ENCODE assay signal across 18 cellular contexts in genomic region chr5:31192442-31192841, GRCh38. TPM values are rescaled to one million over a fixed set of nuclear protein-coding genes. Genes with fewer than 3 reads are reported as not detected.
"Had no signal": no experiment of that assay in that cellular context is flagged by ENCODE, and none has a peak within 500 bp of the region (broad histone marks: within the 10 kb centered on the region; RNA-seq: fewer than 3 reads in every experiment).

No MANE protein-coding gene starts in this region.

- ATAC-seq: activated naive CD4-positive, alpha-beta T cell treated with anti-CD3 and anti-CD28 coated beads, Interleukin-2, amount 50 U/mL, for 72 hours; activated T-cell treated with anti-CD3 and anti-CD28 coated beads, Interleukin-2, amount 50 U/mL, for 72 hours; left lobe of liver; stimulated activated memory B cell treated with anti-CD40 and anti-IgM and Interleukin-4, amounts not matched to agents 10 μg/mL and 1 μg/mL and 100 μg/mL, for 72 hours had no signal

- H3K4me1 ChIP-seq: uterus had no signal

- H3K27me3 ChIP-seq: tibial artery had no signal

- H3K4me1 Mint-ChIP-seq: activated CD4-positive, alpha-beta T cell treated with anti-CD3 and anti-CD28 coated beads, Interleukin-2, amount 10 ng/mL, durations not matched to agents 24 days and 14 days had no signal

- H3K36me3 Mint-ChIP-seq: stimulated activated memory B cell treated with anti-CD40 and anti-IgM and Interleukin-4, amounts not matched to agents 10 μg/mL and 1 μg/mL and 100 μg/mL, for 72 hours had no signal

- H3K36me3 ChIP-seq: colonic mucosa, tibial artery, uterus had no signal

- DNase-seq: activated CD4-positive, alpha-beta T cell treated with anti-CD3 and anti-CD28 coated beads, Interleukin-2, amount 10 ng/mL, durations not matched to agents 24 days and 14 days; activated CD4-positive, CD25-positive, alpha-beta regulatory T cell; activated CD8-positive, alpha-beta memory T cell treated with anti-CD3 and anti-CD28 coated beads, Interleukin-2, amount 50 U/mL, for 48 hours; activated gamma-delta T cell; activated T-cell treated with anti-CD3 and anti-CD28 coated beads, Interleukin-2, amount 50 U/mL, for 72 hours; central memory CD4-positive, alpha-beta T cell; colonic mucosa; effector CD8-positive, alpha-beta T cell; naive B cell; nucleus accumbens; stimulated activated CD4-positive, alpha-beta T cell treated with anti-CD3 and anti-CD28 coated beads, Interleukin-2, amount 100 ng/mL, for 48 hours; T-helper 2 cell; tibial artery; uterus had no signal

- H3K27ac ChIP-seq: colonic mucosa, uterus had no signal

- H3K27ac Mint-ChIP-seq: activated CD4-positive, alpha-beta T cell treated with anti-CD3 and anti-CD28 coated beads, Interleukin-2, amount 10 ng/mL, durations not matched to agents 24 days and 14 days; activated naive CD4-positive, alpha-beta T cell treated with anti-CD3 and anti-CD28 coated beads, Interleukin-2, amount 50 U/mL, for 72 hours; activated T-cell treated with anti-CD3 and anti-CD28 coated beads, Interleukin-2, amount 50 U/mL, for 72 hours; naive B cell; stimulated activated memory B cell treated with anti-CD40 and anti-IgM and Interleukin-4, amounts not matched to agents 10 μg/mL and 1 μg/mL and 100 μg/mL, for 72 hours had no signal

- H3K4me3 Mint-ChIP-seq: activated CD4-positive, alpha-beta T cell treated with anti-CD3 and anti-CD28 coated beads, Interleukin-2, amount 10 ng/mL, durations not matched to agents 24 days and 14 days; stimulated activated memory B cell treated with anti-CD40 and anti-IgM and Interleukin-4, amounts not matched to agents 10 μg/mL and 1 μg/mL and 100 μg/mL, for 72 hours had no signal

- H3K9me3 ChIP-seq: colonic mucosa, tibial artery, uterus had no signal

- H3K4me3 ChIP-seq: colonic mucosa had no signal

- H3K9me3 Mint-ChIP-seq: activated naive CD4-positive, alpha-beta T cell treated with anti-CD3 and anti-CD28 coated beads, Interleukin-2, amount 50 U/mL, for 72 hours; activated T-cell treated with anti-CD3 and anti-CD28 coated beads, Interleukin-2, amount 50 U/mL, for 72 hours; stimulated activated memory B cell treated with anti-CD40 and anti-IgM and Interleukin-4, amounts not matched to agents 10 μg/mL and 1 μg/mL and 100 μg/mL, for 72 hours had no signal

RNA-seq across cellular contexts. Expression of gene CDH6, which starts 1.0 kb away (rescaled TPM):
- total RNA-seq: activated CD4-positive, alpha-beta T cell treated with anti-CD3 and anti-CD28 coated beads, Interleukin-2, amount 10 ng/mL, durations not matched to agents 24 days and 14 days; activated naive CD4-positive, alpha-beta T cell treated with anti-CD3 and anti-CD28 coated beads, Interleukin-2, amount 50 U/mL, for 72 hours; activated T-cell treated with anti-CD3 and anti-CD28 coated beads, Interleukin-2, amount 50 U/mL, for 72 hours; mononuclear cell had no signal
